12 cellular contexts compared by ENCODE assay signal in genomic region chr9:133888779-133889491, GRCh38.
DNase-seq lines count a peak whose midpoint lies in the region; ATAC-seq and TF ChIP-seq lines count a peak whose summit lies in the region.
"Had no signal": no experiment of that assay in that cellular context is flagged by ENCODE, and none has a peak within 500 bp of the region (broad histone marks: within the 10 kb centered on the region; RNA-seq: fewer than 3 reads in every experiment).

No MANE protein-coding gene starts in this region.

- H3K27ac Mint-ChIP-seq in progenitor cell of endocrine pancreas: peak overlapping the region; percentile 94
- H3K27ac Mint-ChIP-seq: activated CD4-positive, alpha-beta memory T cell treated with anti-CD3 and anti-CD28 coated beads for 36 hours; activated T-helper 1 cell treated with anti-CD3 and anti-CD28 coated beads, Interleukin-12 subunit alpha, Interleukin-12 subunit beta, Interleukin-2, Interleukin-4 antibody, amounts not matched to agents 30 ng/mL and 10 ng/mL and 1 ng/mL, durations not matched to agents 14 hours and 24 hours and 36 hours had no signal

- H3K9me3 ChIP-seq in hepatocyte (ENCODE audit: low read depth): no peaks in the 10 kb centered on the region
- no peaks in the 10 kb centered on the region for H3K9me3 ChIP-seq in vagina
- H3K9me3 ChIP-seq: ascending aorta had no signal

- H3K4me1 ChIP-seq in hepatocyte (ENCODE audit: insufficient read depth): peaks cover 52% of the 10 kb centered on the region
- no peaks in the 10 kb centered on the region for H3K4me1 ChIP-seq in vagina
- H3K4me1 ChIP-seq: ascending aorta had no signal

- no peaks in the 10 kb centered on the region for H4K20me1 ChIP-seq in hepatocyte (ENCODE audit: insufficient read depth, poor library complexity, severe bottlenecking)

- no peaks in the 10 kb centered on the region for H3K27me3 Mint-ChIP-seq in progenitor cell of endocrine pancreas
- H3K27me3 Mint-ChIP-seq: activated CD4-positive, alpha-beta memory T cell treated with anti-CD3 and anti-CD28 coated beads for 36 hours had no signal

- peak overlapping the region; percentile 33 for H3K4me2 ChIP-seq in hepatocyte

- no peaks in the 10 kb centered on the region for H3K9me3 Mint-ChIP-seq in progenitor cell of endocrine pancreas (ENCODE audit: low read depth)
- H3K9me3 Mint-ChIP-seq: activated CD4-positive, alpha-beta memory T cell treated with anti-CD3 and anti-CD28 coated beads for 36 hours; activated T-helper 1 cell treated with anti-CD3 and anti-CD28 coated beads, Interleukin-12 subunit alpha, Interleukin-12 subunit beta, Interleukin-2, Interleukin-4 antibody, amounts not matched to agents 30 ng/mL and 10 ng/mL and 1 ng/mL, durations not matched to agents 14 hours and 24 hours and 36 hours had no signal

- CTCF ChIA-PET in RWPE1 (lab: Yijun Ruan, JAX): interaction anchor here (0.6 to 1.1 kb wide), 5 partner anchors 13 to 564 kb away, joined by 3 to 6 read pairs (median 4); no protein-coding TSS in a partner anchor

- no peak for TF ChIP-seq POLR2A in vagina (IDR thresholded peaks at IDR 0.05)

- H3K27ac ChIP-seq in RWPE1: peak overlapping the region; percentile 100
- H3K27ac ChIP-seq in hepatocyte: peak overlapping the region; percentile 95
- no peak overlapping the region for H3K27ac ChIP-seq in vagina
- H3K27ac ChIP-seq: ascending aorta had no signal

- H2AFZ ChIP-seq in hepatocyte: no peak overlapping the region

- H3K36me3 Mint-ChIP-seq in progenitor cell of endocrine pancreas (ENCODE audit: insufficient read depth): no peaks in the 10 kb centered on the region
- H3K36me3 Mint-ChIP-seq: activated CD4-positive, alpha-beta memory T cell treated with anti-CD3 and anti-CD28 coated beads for 36 hours had no signal

- DNase-seq in NCI-H2227 (lab: John Stamatoyannopoulos, UW; ENCODE audit: unreplicated experiment): peak; percentile 42
- no peak for DNase-seq in NCI-H2227 treated with DMSO at 0.1 percent for 48 hours (lab: John Stamatoyannopoulos, UW)
- no peak for DNase-seq in RWPE1 (ENCODE audit: low spot score)
- DNase-seq in hepatocyte (ENCODE audit: low spot score): no peak
- no peak for DNase-seq in progenitor cell of endocrine pancreas (ENCODE audit: low spot score, unreplicated experiment)
- no peak for DNase-seq in germinal center (ENCODE audit: low spot score)
- no peak for DNase-seq in vagina (ENCODE audit: extremely low spot score in 2 of 2)
- DNase-seq: activated CD4-positive, alpha-beta memory T cell treated with anti-CD3 and anti-CD28 coated beads for 36 hours had no signal

- H3K4me3 ChIP-seq in hepatocyte (no peak overlapping the region), vagina (no peak overlapping the region)
- H3K4me3 ChIP-seq: ascending aorta, dorsolateral prefrontal cortex had no signal

- H3K27me3 ChIP-seq in hepatocyte (no peaks in the 10 kb centered on the region), vagina (no peaks in the 10 kb centered on the region)
- H3K27me3 ChIP-seq: ascending aorta, dorsolateral prefrontal cortex had no signal

- POLR2A ChIA-PET in RWPE1 (lab: Yijun Ruan, JAX; ENCODE audit: low non-redundant PET): no interaction called here

- ATAC-seq in GM19324 (IDR thresholded peaks at IDR 0.05; ENCODE audit: low FRiP score, unreplicated experiment): no peak

- intact Hi-C loops in vagina (cut with DNase I): no loop called here

- H3K4me1 Mint-ChIP-seq in progenitor cell of endocrine pancreas (ENCODE audit: low read depth): peaks cover 66% of the 10 kb centered on the region

- WGBS in hepatocyte (ENCODE audit: low lambda C conversion rate, missing lambda C conversion rate): 90% methylated on average over 25 of the region's 25 CpGs

- H3K9me2 ChIP-seq in hepatocyte (replicated peaks; ENCODE audit: insufficient read depth): no peaks in the 10 kb centered on the region

- H3K4me3 Mint-ChIP-seq in progenitor cell of endocrine pancreas (ENCODE audit: low read depth): peak overlapping the region; percentile 40
- H3K4me3 Mint-ChIP-seq: activated CD4-positive, alpha-beta memory T cell treated with anti-CD3 and anti-CD28 coated beads for 36 hours; activated T-helper 1 cell treated with anti-CD3 and anti-CD28 coated beads, Interleukin-12 subunit alpha, Interleukin-12 subunit beta, Interleukin-2, Interleukin-4 antibody, amounts not matched to agents 30 ng/mL and 10 ng/mL and 1 ng/mL, durations not matched to agents 14 hours and 24 hours and 36 hours had no signal

- H3K79me2 ChIP-seq in hepatocyte: peaks cover 75% of the 10 kb centered on the region

- H3K36me3 ChIP-seq in hepatocyte (replicated peaks; ENCODE audit: insufficient read depth, low read depth) (no peaks in the 10 kb centered on the region), vagina (no peaks in the 10 kb centered on the region)
- H3K36me3 ChIP-seq: ascending aorta had no signal

- TF ChIP-seq CTCF in RWPE1 (conservative IDR thresholded peaks at IDR 0.05; ENCODE audit: low read depth) (no peak), hepatocyte (IDR thresholded peaks at IDR 0.05; ENCODE audit: poor library complexity) (no peak), progenitor cell of endocrine pancreas (IDR thresholded peaks at IDR 0.05; ENCODE audit: unreplicated experiment) (no peak), vagina (IDR thresholded peaks at IDR 0.05) (no peak)
